Comparison of ENCODE assay signal across 1 cellular context in genomic region chr11:130598433-130598832, GRCh38.
TF ChIP-seq lines count a peak whose summit lies in the region.

No MANE protein-coding gene starts in this region.

TF ChIP-seq in IMR-90, 13 proteins besides CTCF, POLR2A, EP300 and RAD21 (continued from another document):
- TF ChIP-seq MAFK (IDR thresholded peaks at IDR 0.05; ENCODE audit: low read depth, low read length) (no peak), RFX5 (IDR thresholded peaks at IDR 0.05; ENCODE audit: low read depth, low read length) (no peak), SMC3 (IDR thresholded peaks at IDR 0.05; ENCODE audit: low read depth, low read length) (no peak), NFE2L2 (IDR thresholded peaks at IDR 0.05; ENCODE audit: low read depth, low read length) (no peak), ELK1 (IDR thresholded peaks at IDR 0.05; ENCODE audit: borderline replicate concordance, low read depth, low read length) (no peak), CEBPB (IDR thresholded peaks at IDR 0.05; ENCODE audit: low read depth, low read length) (no peak), CHD1 (IDR thresholded peaks at IDR 0.05; ENCODE audit: low read depth, low read length) (no peak), USF2 (IDR thresholded peaks at IDR 0.05; ENCODE audit: low read depth, low read length) (no peak)
TF ChIP-seq in IMR-90: peak in this region for 0.
